In genomic region chr6:15444881-15445280, GRCh38 we compare ENCODE assay signal across 10 cellular contexts.
DNase-seq lines count a peak whose midpoint lies in the region; ATAC-seq and TF ChIP-seq lines count a peak whose summit lies in the region.
"Had no signal": no experiment of that assay in that cellular context is flagged by ENCODE, and none has a peak within 500 bp of the region (broad histone marks: within the 10 kb centered on the region; RNA-seq: fewer than 3 reads in every experiment).

No MANE protein-coding gene starts in this region.

- H3K36me3 ChIP-seq in left ventricle myocardium inferior = no peaks in the 10 kb centered on the region

- H3K27ac ChIP-seq in left ventricle myocardium inferior (replicated peaks) = peak overlapping the region; percentile 14
- H3K27ac ChIP-seq in right cardiac atrium (ENCODE audit: low read length) = no peak overlapping the region

- ATAC-seq in right cardiac atrium (no peak), GM18517 (IDR thresholded peaks at IDR 0.05; ENCODE audit: unreplicated experiment) (no peak), GM21367 (IDR thresholded peaks at IDR 0.05; ENCODE audit: unreplicated experiment) (no peak)
- no peak for ATAC-seq in stimulated activated naive CD8-positive, alpha-beta T cell treated with anti-CD3 and anti-CD28 coated beads, Interleukin-15, Interleukin-2, amounts not matched to agents 100 U/mL and 50 U/mL, for 24 hours

- TF ChIP-seq CTCF in left ventricle myocardium inferior (IDR thresholded peaks at IDR 0.05; ENCODE audit: borderline replicate concordance) = no peak

- H3K4me1 ChIP-seq in left ventricle myocardium inferior (peaks cover 89% of the 10 kb centered on the region), right cardiac atrium (ENCODE audit: control insufficient read depth, insufficient read depth, low read length) (peaks cover 16% of the 10 kb centered on the region)

- peak overlapping the region; percentile 4 for H3K4me3 ChIP-seq in left ventricle myocardium inferior
- no peak overlapping the region for H3K4me3 ChIP-seq in right cardiac atrium (ENCODE audit: low read length)

- H3K27me3 ChIP-seq in left ventricle myocardium inferior (ENCODE audit: low read depth) (no peaks in the 10 kb centered on the region), right cardiac atrium (ENCODE audit: control insufficient read depth, insufficient read depth) (no peaks in the 10 kb centered on the region)

- no peaks in the 10 kb centered on the region for H3K9me3 ChIP-seq in left ventricle myocardium inferior (replicated peaks)
- H3K9me3 ChIP-seq in right cardiac atrium (ENCODE audit: control insufficient read depth, low read length) = no peaks in the 10 kb centered on the region

- intact Hi-C loops in left ventricle myocardium inferior (cut with micrococcal nuclease) (no loop called here), right cardiac atrium (cut with DNase I) (loop anchor here in 1 of 4 donors (5.0 kb wide), 1 partner anchor 178 kb away; no protein-coding TSS in a partner anchor)

- no peak for TF ChIP-seq POLR2A in erythroblast (IDR thresholded peaks at IDR 0.05; ENCODE audit: low read length)

- DNase-seq in left ventricle myocardium inferior (no peak), right cardiac atrium (no peak), NCI-H446 treated with DMSO at 0.1 percent for 48 hours (lab: John Stamatoyannopoulos, UW) (peak; percentile 52), erythroblast (lab: John Stamatoyannopoulos, UW) (peak; percentile 27 to 29), occipital lobe (lab: John Stamatoyannopoulos, UW) (no peak)
- DNase-seq in stimulated activated naive CD8-positive, alpha-beta T cell treated with anti-CD3 and anti-CD28 coated beads, Interleukin-15, Interleukin-2, amounts not matched to agents 100 U/mL and 50 U/mL, for 24 hours = no peak
- DNase-seq: aorta, T1000 had no signal

- 39% methylated on average over 3 of the region's 3 CpGs for WGBS in right cardiac atrium

Comparison
In these comparisons a context has a peak if more than half of its experiments do, and no peak if none do; other contexts are left out.
1. DNase-seq: peak in NCI-H446 treated with DMSO at 0.1 percent for 48 hours (single experiment) and erythroblast (2 of 2); none in left ventricle myocardium inferior (single experiment), right cardiac atrium (0 of 3), occipital lobe (single experiment) and stimulated activated naive CD8-positive, alpha-beta T cell treated with anti-CD3 and anti-CD28 coated beads, Interleukin-15, Interleukin-2, amounts not matched to agents 100 U/mL and 50 U/mL, for 24 hours (single experiment).